16 cellular contexts compared by ENCODE assay signal in genomic region chr13:66974174-66974573, GRCh38.
"Had no signal": no experiment of that assay in that cellular context is flagged by ENCODE, and none has a peak within 500 bp of the region (broad histone marks: within the 10 kb centered on the region; RNA-seq: fewer than 3 reads in every experiment).

No MANE protein-coding gene starts in this region.

- DNase-seq: activated gamma-delta T cell treated with Interleukin-2 at 50 U/mL for 16 hours; activated T-cell treated with anti-CD3 and anti-CD28 coated beads, Interleukin-2, amount 50 U/mL, for 1 hour; aorta; effector CD8-positive, alpha-beta T cell; erythroblast; foreskin keratinocyte; left ventricle myocardium superior; mammary epithelial cell; midbrain; natural killer cell; pancreas; right cardiac atrium; stimulated activated CD4-positive, alpha-beta T cell treated with anti-CD3 and anti-CD28 coated beads, Interleukin-1b, Interleukin-23, amount 100 ng/mL, for 48 hours; substantia nigra; thyroid gland had no signal

- H3K36me3 ChIP-seq: pancreas, thyroid gland had no signal

- H3K27ac ChIP-seq: foreskin keratinocyte, pancreas, skin epidermis, thyroid gland had no signal

- H3K4me1 ChIP-seq: foreskin keratinocyte, pancreas, thyroid gland had no signal

- H3K4me3 ChIP-seq: pancreas, skin epidermis, thyroid gland had no signal

- H3K9me3 ChIP-seq: pancreas, thyroid gland had no signal

- H3K27me3 ChIP-seq: foreskin keratinocyte, pancreas, thyroid gland had no signal
